In genomic region chr3:156554842-156555687, GRCh38 we compare ENCODE assay signal across 8 cellular contexts. TPM values are rescaled to one million over a fixed set of nuclear protein-coding genes. Genes with fewer than 3 reads are reported as not detected.
A peak's percentile ranks its signal among the peaks of the same experiment; 100 is the strongest.
DNase-seq lines count a peak whose midpoint lies in the region; ATAC-seq, FAIRE-seq and TF ChIP-seq lines count a peak whose summit lies in the region.

SSR3 (minus strand) TSS chr3:156555117; CDS start chr3:156555089, 28 bp downstream.

- CTCF ChIA-PET in OCI-LY7 (lab: Charles Lee; ENCODE audit: unreplicated experiment): interaction anchor here (1.3 kb wide), 1 partner anchor 118 kb away, joined by 7 read pairs; no protein-coding TSS in a partner anchor

- intact Hi-C loops in OCI-LY7 (cut with micrococcal nuclease; ENCODE audit: unreplicated experiment): loop anchor here (1.0 to 2.0 kb wide), 3 partner anchors 119 to 606 kb away; partner anchors contain the start of genes CCNL1 and TIPARP

- H3K9me3 ChIP-seq in OCI-LY7 (ENCODE audit: low read length): no peaks in the 10 kb centered on the region

- no peak for FAIRE-seq in D721Med (lab: Jason Lieb, UNC)

- H3K27me3 Mint-ChIP-seq in endothelial cell (ENCODE audit: unreplicated experiment) (peaks cover 2% of the 10 kb centered on the region), mesothelial cell of epicardium (ENCODE audit: low read depth) (no peaks in the 10 kb centered on the region)

- peak within 1 kb of the TSS; percentile 96 for H3K4me3 ChIP-seq in OCI-LY7 (ENCODE audit: low read depth, low read length, poor library complexity, severe bottlenecking)

- no peaks in the 10 kb centered on the region for H3K9me2 ChIP-seq in OCI-LY7 (ENCODE audit: insufficient read depth, low read length)

- POLR2A ChIA-PET in OCI-LY7 (lab: Charles Lee): interaction anchor here (0.6 to 2.8 kb wide), 26 partner anchors 8 to 701 kb away, joined by 3 to 23 read pairs (median 4); partner anchors contain the start of genes SLC33A1 and TIPARP

- peaks cover 16% of the 10 kb centered on the region; the same call in 1 of the 2 replicates for H4K20me1 ChIP-seq in OCI-LY7 (ENCODE audit: insufficient read depth, low read length)

- peaks cover 46% of the 10 kb centered on the region for H3K79me2 ChIP-seq in OCI-LY7 (ENCODE audit: insufficient read depth, low read depth, low read length)

- peaks cover 11% of the 10 kb centered on the region for H3K4me1 ChIP-seq in OCI-LY7 (ENCODE audit: insufficient read depth, low read length, poor library complexity, severe bottlenecking)

- H3K4me2 ChIP-seq in OCI-LY7 (ENCODE audit: low read length): peak within 1 kb of the TSS; percentile 93

- H3K4me3 Mint-ChIP-seq in endothelial cell (ENCODE audit: unreplicated experiment) (peak within 1 kb of the TSS; percentile 93), mesothelial cell of epicardium (peak within 1 kb of the TSS; percentile 99)

- peak within 1 kb of the TSS; percentile 98 for H3K27ac Mint-ChIP-seq in endothelial cell (ENCODE audit: unreplicated experiment)
- H3K27ac Mint-ChIP-seq in mesothelial cell of epicardium: peak within 1 kb of the TSS; percentile 98

- H3K4me1 Mint-ChIP-seq in endothelial cell (ENCODE audit: unreplicated experiment) (peaks cover 35% of the 10 kb centered on the region), mesothelial cell of epicardium (peaks cover 57% of the 10 kb centered on the region)

- ATAC-seq in GM21526 (IDR thresholded peaks at IDR 0.05; ENCODE audit: low FRiP score, unreplicated experiment): peak; percentile 98

- no TSS peak for BruUV-seq in OCI-LY7 (replicated peaks; lab: Mats Ljungman, UMichigan)

- H3K27ac ChIP-seq in OCI-LY7 (ENCODE audit: low read depth, low read length, poor library complexity, severe bottlenecking): peak within 1 kb of the TSS; percentile 28

- DNase-seq in D721Med (ENCODE audit: insufficient read length, low spot score) (peak; percentile 29), HuH-7.5 (ENCODE audit: low spot score) (peak; percentile 69), OCI-LY7 (ENCODE audit: low spot score) (peak; percentile 99), activated T-cell treated with anti-CD3 and anti-CD28 coated beads for 1 hour (ENCODE audit: low read depth) (peak; percentile 96), endothelial cell (ENCODE audit: low spot score) (peak; percentile 99), mesothelial cell of epicardium (ENCODE audit: low spot score in 2 of 2, unreplicated experiment in 2 of 2) (peak; percentile 97 to 98)
- peak; percentile 98 to 99 for DNase-seq in stimulated activated CD8-positive, alpha-beta memory T cell treated with anti-CD3 and anti-CD28 coated beads, Interleukin-15, amount 100 ng/mL, for 48 hours (ENCODE audit: low read depth in 2 of 2)

- TF ChIP-seq CTCF in D721Med (IDR thresholded peaks at IDR 0.05; ENCODE audit: insufficient read depth, missing control alignments) (no peak), OCI-LY7 (conservative IDR thresholded peaks at IDR 0.05; ENCODE audit: low read length) (no peak), endothelial cell (IDR thresholded peaks at IDR 0.05; ENCODE audit: unreplicated experiment) (no peak), mesothelial cell of epicardium (IDR thresholded peaks at IDR 0.05; ENCODE audit: unreplicated experiment) (peak; percentile 49)

- H3K9me3 Mint-ChIP-seq in endothelial cell (ENCODE audit: unreplicated experiment): no peaks in the 10 kb centered on the region
- no peaks in the 10 kb centered on the region for H3K9me3 Mint-ChIP-seq in mesothelial cell of epicardium

- H2AFZ ChIP-seq in OCI-LY7 (ENCODE audit: low read length): peak within 1 kb of the TSS; percentile 97

- H3K36me3 Mint-ChIP-seq in endothelial cell (ENCODE audit: low read depth, unreplicated experiment): peaks cover 10% of the 10 kb centered on the region
- peaks cover 21% of the 10 kb centered on the region for H3K36me3 Mint-ChIP-seq in mesothelial cell of epicardium

- peaks cover 41% of the 10 kb centered on the region for H3K36me3 ChIP-seq in OCI-LY7 (ENCODE audit: insufficient read depth, low read length)

RNA-seq across cellular contexts. Expression of gene SSR3, which starts in this region (rescaled TPM):
- 61.2 and 63.3 TPM in 2 replicates for total RNA-seq in OCI-LY7 (2014; rRNA removed; shearing (Covaris generic))
- total RNA-seq in OCI-LY7 (2022) (145 and 158 TPM in 2 replicates), endothelial cell (ENCODE audit: unreplicated experiment) (148 TPM), mesothelial cell of epicardium (120 to 127 TPM (median 127 TPM) in 3 replicates)

Comparison
In these comparisons a context has a peak if more than half of its experiments do, and no peak if none do; other contexts are left out.
1. Peak in every context shown above with its lines: DNase-seq, ATAC-seq, H3K4me3 ChIP-seq and H3K27ac ChIP-seq.
2. DNase-seq: peak in every context shown above with its lines; median percentile 99 in OCI-LY7; 99 in endothelial cell; 98 in stimulated activated CD8-positive, alpha-beta memory T cell treated with anti-CD3 and anti-CD28 coated beads, Interleukin-15, amount 100 ng/mL, for 48 hours; 98 in mesothelial cell of epicardium; 96 in activated T-cell treated with anti-CD3 and anti-CD28 coated beads for 1 hour; 69 in HuH-7.5; 29 in D721Med.